In the genomic region with DNA sequence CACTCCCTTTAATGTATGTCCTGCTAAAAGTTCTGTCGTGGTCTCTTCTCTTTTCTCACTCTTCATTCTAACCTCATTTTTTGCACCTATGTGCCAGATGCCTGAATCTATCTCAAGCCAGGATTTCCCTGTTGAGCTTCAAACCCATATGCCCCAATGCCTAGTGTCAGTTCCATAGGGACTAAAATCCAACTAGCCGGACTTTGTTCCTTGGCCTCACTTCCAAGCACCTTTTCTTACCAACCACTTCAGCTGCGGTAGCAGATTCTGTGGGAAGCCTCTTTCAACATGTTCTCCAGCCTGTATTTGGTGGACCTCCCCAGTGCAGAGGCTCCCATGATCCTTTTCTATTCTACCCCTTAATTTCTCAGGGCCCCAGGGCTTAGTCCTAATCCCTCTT, we compare ENCODE assay signal across 16 cellular contexts. TPM values are rescaled to one million over a fixed set of nuclear protein-coding genes. Genes with fewer than 3 reads are reported as not detected.
A peak's percentile ranks its signal among the peaks of the same experiment; 100 is the strongest.
DNase-seq lines count a peak whose midpoint lies in the region; ATAC-seq and TF ChIP-seq lines count a peak whose summit lies in the region.
"Had no signal": no experiment of that assay in that cellular context is flagged by ENCODE, and none has a peak within 500 bp of the region (broad histone marks: within the 10 kb centered on the region; RNA-seq: fewer than 3 reads in every experiment).

No MANE protein-coding gene starts in this region.

- H3K4me1 ChIP-seq in BLaER1 treated with 17β-estradiol and CSF1 and Interleukin-3, amounts not matched to agents 10 nM and 100 nM: peaks cover 25 to 49% (median 46%) of the 10 kb centered on the region in 10 experiments
- H3K4me1 ChIP-seq in RWPE2 (ENCODE audit: insufficient read depth, poor library complexity, severe bottlenecking) (peaks cover 10% of the 10 kb centered on the region), neutrophil (ENCODE audit: control insufficient read depth in 1 of 2, insufficient read depth in 1 of 2, low read depth in 1 of 2, low read length in 1 of 2) (peaks cover 3 to 31% of the 10 kb centered on the region in 2 experiments), OCI-LY7 (ENCODE audit: insufficient read depth, low read length, poor library complexity, severe bottlenecking) (no peaks in the 10 kb centered on the region)

- peak overlapping the region; percentile 36 to 86 (median 73); a peak in 21 of 22 replicates for H3K27ac ChIP-seq in BLaER1 treated with 17β-estradiol and CSF1 and Interleukin-3, amounts not matched to agents 10 nM and 100 nM
- H3K27ac ChIP-seq in RWPE2 (ENCODE audit: poor library complexity, severe bottlenecking) (peak overlapping the region; percentile 68), neutrophil (peak overlapping the region; percentile 91), OCI-LY7 (ENCODE audit: low read depth, low read length, poor library complexity, severe bottlenecking) (no peak overlapping the region)
- H3K27ac ChIP-seq: C4-2B, GM23248 had no signal

- CTCF ChIA-PET in OCI-LY7 (lab: Charles Lee; ENCODE audit: unreplicated experiment): no interaction called here

- H4K20me1 ChIP-seq in BLaER1 treated with 17β-estradiol and CSF1 and Interleukin-3, amounts not matched to agents 10 nM and 100 nM: no peaks in the 10 kb centered on the region
- H4K20me1 ChIP-seq in OCI-LY7 (ENCODE audit: insufficient read depth, low read length): no peaks in the 10 kb centered on the region

- H3K4me3 ChIP-seq in BLaER1 treated with 17β-estradiol and CSF1 and Interleukin-3, amounts not matched to agents 10 nM and 100 nM: no peak overlapping the region
- H3K4me3 ChIP-seq in RWPE2 (ENCODE audit: severe bottlenecking) (no peak overlapping the region), neutrophil (ENCODE audit: low read depth in 1 of 2, low read length in 1 of 2) (peak overlapping the region in 1 of 2 experiments; percentile 20), OCI-LY7 (ENCODE audit: low read depth, low read length, poor library complexity, severe bottlenecking) (no peak overlapping the region)
- H3K4me3 ChIP-seq: GM23248 had no signal

- intact Hi-C loops in OCI-LY7 (cut with micrococcal nuclease; ENCODE audit: unreplicated experiment): no loop called here

- H3K27me3 ChIP-seq in BLaER1 treated with 17β-estradiol and CSF1 and Interleukin-3, amounts not matched to agents 10 nM and 100 nM: no peaks in the 10 kb centered on the region
- H3K27me3 ChIP-seq in RWPE2 (ENCODE audit: insufficient read depth, poor library complexity, severe bottlenecking): no peaks in the 10 kb centered on the region
- no peaks in the 10 kb centered on the region for H3K27me3 ChIP-seq in neutrophil

- H2AFZ ChIP-seq in OCI-LY7 (ENCODE audit: low read length): no peak overlapping the region
- H2AFZ ChIP-seq: GM23248 had no signal

- peak overlapping the region; percentile 39 to 73 (median 63) for H3K4me2 ChIP-seq in BLaER1 treated with 17β-estradiol and CSF1 and Interleukin-3, amounts not matched to agents 10 nM and 100 nM
- no peak overlapping the region for H3K4me2 ChIP-seq in OCI-LY7 (ENCODE audit: low read length)

- no peaks in the 10 kb centered on the region for H3K79me2 ChIP-seq in OCI-LY7 (ENCODE audit: insufficient read depth, low read depth, low read length)

- POLR2A ChIA-PET in OCI-LY7 (lab: Charles Lee): no interaction called here

- H3K9me2 ChIP-seq in OCI-LY7 (ENCODE audit: insufficient read depth, low read length): no peaks in the 10 kb centered on the region

- no TSS peak for BruUV-seq in OCI-LY7 (replicated peaks; lab: Mats Ljungman, UMichigan)

- H3K9ac ChIP-seq in BLaER1 treated with 17β-estradiol and CSF1 and Interleukin-3, amounts not matched to agents 10 nM and 100 nM: peak overlapping the region in 7 of 11 experiments; percentile 27 to 66 (median 55); a peak in 12 of 22 replicates
- H3K9ac ChIP-seq: GM23248 had no signal

- peaks cover 0 to 9% (median 0%) of the 10 kb centered on the region in 11 experiments; a peak in 5 of 22 replicates for H3K9me3 ChIP-seq in BLaER1 treated with 17β-estradiol and CSF1 and Interleukin-3, amounts not matched to agents 10 nM and 100 nM (replicated peaks in 1 of 11)
- H3K9me3 ChIP-seq in RWPE2 (ENCODE audit: severe bottlenecking) (no peaks in the 10 kb centered on the region), neutrophil (no peaks in the 10 kb centered on the region), OCI-LY7 (ENCODE audit: low read length) (no peaks in the 10 kb centered on the region)

- H3K36me3 ChIP-seq in BLaER1 treated with 17β-estradiol and CSF1 and Interleukin-3, amounts not matched to agents 10 nM and 100 nM: no peaks in the 10 kb centered on the region
- H3K36me3 ChIP-seq in RWPE2 (ENCODE audit: low read depth) (no peaks in the 10 kb centered on the region), neutrophil (no peaks in the 10 kb centered on the region), OCI-LY7 (ENCODE audit: insufficient read depth, low read length) (no peaks in the 10 kb centered on the region)

- ATAC-seq in RWPE2 (ENCODE audit: low read depth) (no peak), left lobe of liver (peak; percentile 47), GM19023 (IDR thresholded peaks at IDR 0.05; ENCODE audit: unreplicated experiment) (no peak)
- ATAC-seq: CD8-positive, alpha-beta T cell had no signal

- TF ChIP-seq CTCF in RWPE2 (IDR thresholded peaks at IDR 0.05; ENCODE audit: poor library complexity, severe bottlenecking): no peak
- TF ChIP-seq CTCF in neutrophil (IDR thresholded peaks at IDR 0.05): no peak
- TF ChIP-seq CTCF in OCI-LY7 (conservative IDR thresholded peaks at IDR 0.05; ENCODE audit: low read length): no peak

- DNase-seq in RWPE2 (ENCODE audit: low spot score) (no peak), left lobe of liver (ENCODE audit: low spot score) (peak; percentile 72), HuH-7 (ENCODE audit: low spot score) (no peak), T1000 (lab: John Stamatoyannopoulos, UW) (no peak), OCI-LY7 (ENCODE audit: low spot score) (no peak)
- DNase-seq: CD8-positive, alpha-beta T cell; COR-L47; DMS53; GF-D8 had no signal

RNA-seq across cellular contexts. Expression of a gene that starts 17.5 kb away (rescaled TPM):
- total RNA-seq in left lobe of liver: not detected
- total RNA-seq in OCI-LY7 (2014; rRNA removed; shearing (Covaris generic)): not detected in 2 replicates
- total RNA-seq in OCI-LY7 (2022): not detected in 2 replicates
- total RNA-seq: A172; CD8-positive, alpha-beta T cell; GM23248; IMR-90 had no signal
